In genomic region chr17:42596386-42596785, GRCh38 we compare ENCODE assay signal across 21 cellular contexts.
"Had no signal": no experiment of that assay in that cellular context is flagged by ENCODE, and none has a peak within 500 bp of the region (broad histone marks: within the 10 kb centered on the region; RNA-seq: fewer than 3 reads in every experiment).

No MANE protein-coding gene starts in this region.

- H3K27me3 Mint-ChIP-seq: effector memory CD8-positive, alpha-beta T cell; progenitor cell of endocrine pancreas; stimulated activated naive B cell treated with anti-CD40 and anti-IgM and Interleukin-4, amounts not matched to agents 10 μg/mL and 1 μg/mL and 100 μg/mL, for 72 hours; stimulated activated naive CD8-positive, alpha-beta T cell treated with anti-CD3 and anti-CD28 coated beads, Interleukin-15, Interleukin-2, amounts not matched to agents 100 ng/mL and 50 ng/mL, for 24 hours had no signal

- H3K27ac Mint-ChIP-seq: effector memory CD8-positive, alpha-beta T cell; progenitor cell of endocrine pancreas; stimulated activated naive B cell treated with anti-CD40 and anti-IgM and Interleukin-4, amounts not matched to agents 10 μg/mL and 1 μg/mL and 100 μg/mL, for 72 hours; stimulated activated naive CD8-positive, alpha-beta T cell treated with anti-CD3 and anti-CD28 coated beads, Interleukin-15, Interleukin-2, amounts not matched to agents 100 ng/mL and 50 ng/mL, for 24 hours had no signal

- DNase-seq: cortex of kidney; effector memory CD8-positive, alpha-beta T cell; foreskin fibroblast; gastrocnemius medialis; head of caudate nucleus; left ventricle myocardium superior; lower lobe of right lung; natural killer cell; right lobe of liver; small intestine; stimulated activated CD4-positive, alpha-beta T cell treated with anti-CD3 and anti-CD28 coated beads, Interleukin-15, amount 100 ng/mL, for 24 hours; stimulated activated CD4-positive, alpha-beta T cell treated with anti-CD3 and anti-CD28 coated beads, Interleukin-2, amount 100 ng/mL, for 48 hours; stimulated activated naive B cell treated with anti-CD40 and anti-IgM and Interleukin-4, amounts not matched to agents 10 μg/mL and 1 μg/mL and 100 μg/mL, for 72 hours; uterus had no signal

- H3K4me3 ChIP-seq: gastrocnemius medialis, lower lobe of right lung, right lobe of liver, thoracic aorta, tibial nerve, upper lobe of right lung, uterus had no signal

- H3K9me3 ChIP-seq: gastrocnemius medialis, lower lobe of right lung, right lobe of liver, thoracic aorta, tibial nerve, upper lobe of right lung, uterus had no signal

- H3K4me1 ChIP-seq: parathyroid adenoma, right lobe of liver, uterus had no signal

- H3K36me3 Mint-ChIP-seq: natural killer cell had no signal

- H3K9me3 Mint-ChIP-seq: effector memory CD8-positive, alpha-beta T cell; natural killer cell; stimulated activated naive B cell treated with anti-CD40 and anti-IgM and Interleukin-4, amounts not matched to agents 10 μg/mL and 1 μg/mL and 100 μg/mL, for 72 hours; stimulated activated naive CD8-positive, alpha-beta T cell treated with anti-CD3 and anti-CD28 coated beads, Interleukin-15, Interleukin-2, amounts not matched to agents 100 ng/mL and 50 ng/mL, for 24 hours had no signal

- H3K27ac ChIP-seq: gastrocnemius medialis, lower lobe of right lung, parathyroid adenoma, right lobe of liver, thoracic aorta, tibial nerve, upper lobe of right lung, uterus had no signal

- H3K27me3 ChIP-seq: gastrocnemius medialis, right lobe of liver, tibial nerve, upper lobe of right lung, uterus had no signal

- ATAC-seq: effector memory CD8-positive, alpha-beta T cell; esophagus mucosa; gastrocnemius medialis; left ventricle myocardium superior; lower lobe of right lung; natural killer cell; right lobe of liver; stimulated activated naive B cell treated with anti-CD40 and anti-IgM and Interleukin-4, amounts not matched to agents 10 μg/mL and 1 μg/mL and 100 μg/mL, for 72 hours; upper lobe of right lung had no signal

- H3K4me3 Mint-ChIP-seq: effector memory CD8-positive, alpha-beta T cell; natural killer cell; stimulated activated naive B cell treated with anti-CD40 and anti-IgM and Interleukin-4, amounts not matched to agents 10 μg/mL and 1 μg/mL and 100 μg/mL, for 72 hours; stimulated activated naive CD8-positive, alpha-beta T cell treated with anti-CD3 and anti-CD28 coated beads, Interleukin-15, Interleukin-2, amounts not matched to agents 100 ng/mL and 50 ng/mL, for 24 hours had no signal

- H3K36me3 ChIP-seq: uterus had no signal
